23 cellular contexts compared by ENCODE assay signal in genomic region chr3:57335273-57335938, GRCh38. TPM values are rescaled to one million over a fixed set of nuclear protein-coding genes. Genes with fewer than 3 reads are reported as not detected.
DNase-seq lines count a peak whose midpoint lies in the region; FAIRE-seq and TF ChIP-seq lines count a peak whose summit lies in the region.
"Had no signal": no experiment of that assay in that cellular context is flagged by ENCODE, and none has a peak within 500 bp of the region (broad histone marks: within the 10 kb centered on the region; RNA-seq: fewer than 3 reads in every experiment).

No MANE protein-coding gene starts in this region.

- peak; percentile 57 for FAIRE-seq in HTR-8/SVneo (lab: Jason Lieb, UNC)

- no peak overlapping the region for H3K4me3 ChIP-seq in epithelial cell of esophagus (ENCODE audit: low read length)
- H3K4me3 ChIP-seq in right atrium auricular region = no peak overlapping the region
- H3K4me3 ChIP-seq: GM23338 had no signal

- no peaks in the 10 kb centered on the region for H3K4me1 ChIP-seq in right atrium auricular region

- peaks cover 0 to 13% of the 10 kb centered on the region in 2 donors for H3K9me3 ChIP-seq in right atrium auricular region

- no peak overlapping the region for H3K27ac ChIP-seq in right atrium auricular region
- H3K27ac ChIP-seq: C4-2B had no signal

- DNase-seq in ELR (ENCODE audit: low read depth) = peak; percentile 3
- no peak for DNase-seq in HTR-8/SVneo (ENCODE audit: insufficient read length, low spot score)
- DNase-seq in amniotic epithelial cell (ENCODE audit: low read depth) = peak; percentile 10
- DNase-seq in epithelial cell of esophagus (ENCODE audit: low read depth) = peak; percentile 20
- DNase-seq in stimulated activated naive CD4-positive, alpha-beta T cell treated with Interleukin-2 at 50 U/mL for 16 hours (lab: John Stamatoyannopoulos, UW) = no peak
- no peak for DNase-seq in right atrium auricular region (ENCODE audit: low spot score)
- DNase-seq in NCI-H1694 treated with DMSO at 0.1 percent for 48 hours (lab: John Stamatoyannopoulos, UW) = no peak
- DNase-seq: CD8-positive, alpha-beta T cell; DMS153; DND-41; HCEC 1CT; NCI-H1092; NCI-H1417 treated with DMSO at 0.1 percent for 48 hours; NCI-H187; NCI-H2107; NCI-H446; NCI-H524 treated with DMSO at 0.1 percent for 48 hours; NCI-H774; SHP77 treated with DMSO at 0.1 percent for 48 hours had no signal

- no peaks in the 10 kb centered on the region for H3K36me3 ChIP-seq in right atrium auricular region

- H3K27me3 ChIP-seq in right atrium auricular region = peaks cover 0 to 2% of the 10 kb centered on the region in 2 donors

- no peak for TF ChIP-seq CTCF in epithelial cell of esophagus (IDR thresholded peaks at IDR 0.05; ENCODE audit: insufficient read depth, low read depth, low read length, missing control alignments)
- TF ChIP-seq CTCF in right atrium auricular region (IDR thresholded peaks at IDR 0.05) = no peak

RNA-seq across cellular contexts. Expression of gene ASB14, which starts 42.9 kb away (rescaled TPM):
- total RNA-seq in right atrium auricular region = 1 to 10 TPM in 1 of 2 donors, not detected in 1; 2.5 TPM
- total RNA-seq: B cell; CD8-positive, alpha-beta T cell; GM23338; T-helper 1 cell treated with Interleukin-12 subunit alpha and Interleukin-12 subunit beta and Interleukin-4 antibody, amounts not matched to agents 30 ng/mL and 1 ng/mL, for 36 hours had no signal

Comparison
In these comparisons a context has a peak if more than half of its experiments do, and no peak if none do; other contexts are left out.
1. DNase-seq: peak in ELR (single experiment), amniotic epithelial cell (single experiment) and epithelial cell of esophagus (single experiment); none in HTR-8/SVneo (single experiment), stimulated activated naive CD4-positive, alpha-beta T cell treated with Interleukin-2 at 50 U/mL for 16 hours (single experiment), right atrium auricular region (single experiment) and NCI-H1694 treated with DMSO at 0.1 percent for 48 hours (single experiment).